ENCODE assay signal across 18 cellular contexts in the genomic region with DNA sequence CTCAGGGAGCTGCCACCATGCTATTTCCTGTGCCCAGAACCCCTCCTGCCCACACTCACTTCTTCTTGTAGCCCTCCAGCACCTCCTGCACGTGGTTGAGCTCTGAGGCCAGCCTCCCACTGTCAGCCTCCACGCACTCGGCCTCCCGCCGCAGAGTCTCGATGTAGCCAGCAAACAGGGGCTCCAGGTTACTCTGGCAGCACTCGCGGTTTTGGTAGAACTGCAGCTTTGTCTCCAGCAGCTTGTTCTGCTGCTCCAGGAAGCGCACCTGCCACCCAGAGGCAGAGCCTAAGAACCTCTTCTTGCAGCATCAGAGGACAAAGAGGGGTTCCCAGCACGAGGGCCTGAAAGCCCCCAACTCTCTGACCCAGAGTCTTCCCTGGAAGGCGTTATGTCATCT. TPM values are rescaled to one million over a fixed set of nuclear protein-coding genes. Genes with fewer than 3 reads are reported as not detected.
DNase-seq lines count a peak whose midpoint lies in the region; ATAC-seq and TF ChIP-seq lines count a peak whose summit lies in the region.
"Had no signal": no experiment of that assay in that cellular context is flagged by ENCODE, and none has a peak within 500 bp of the region (broad histone marks: within the 10 kb centered on the region; RNA-seq: fewer than 3 reads in every experiment).

No MANE protein-coding gene starts in this region.

- H3K27ac Mint-ChIP-seq in activated naive CD4-positive, alpha-beta T cell treated with anti-CD3 and anti-CD28 coated beads, Interleukin-2, amount 10 ng/mL, durations not matched to agents 7 days and 5 days = no peak overlapping the region
- no peak overlapping the region for H3K27ac Mint-ChIP-seq in glutamatergic neuron (ENCODE audit: unreplicated experiment)
- H3K27ac Mint-ChIP-seq: activated T-cell treated with anti-CD3 and anti-CD28 coated beads, Interleukin-2, amount 50 U/mL, for 24 hours had no signal

- TF ChIP-seq CTCF in choroid plexus epithelial cell (conservative IDR thresholded peaks at IDR 0.05; ENCODE audit: low read depth, low read length) (peak; percentile 28), glutamatergic neuron (IDR thresholded peaks at IDR 0.05; ENCODE audit: partially characterized antibody, unreplicated experiment) (no peak)

- no peak overlapping the region for H3K4me3 Mint-ChIP-seq in activated naive CD4-positive, alpha-beta T cell treated with anti-CD3 and anti-CD28 coated beads, Interleukin-2, amount 10 ng/mL, durations not matched to agents 7 days and 5 days
- no peak overlapping the region for H3K4me3 Mint-ChIP-seq in glutamatergic neuron (ENCODE audit: unreplicated experiment)
- H3K4me3 Mint-ChIP-seq: activated T-cell treated with anti-CD3 and anti-CD28 coated beads, Interleukin-2, amount 50 U/mL, for 24 hours; neural crest cell had no signal

- ATAC-seq in SK-N-SH treated with all-trans-retinoic acid at 6 μM for 48 hours (no peak), HG02623 (IDR thresholded peaks at IDR 0.05; ENCODE audit: unreplicated experiment) (no peak)
- ATAC-seq: gastrocnemius medialis, left ventricle myocardium superior had no signal

- H3K4me1 Mint-ChIP-seq in activated naive CD4-positive, alpha-beta T cell treated with anti-CD3 and anti-CD28 coated beads, Interleukin-2, amount 10 ng/mL, durations not matched to agents 7 days and 5 days = no peaks in the 10 kb centered on the region
- no peaks in the 10 kb centered on the region for H3K4me1 Mint-ChIP-seq in glutamatergic neuron (ENCODE audit: low read depth, unreplicated experiment)
- H3K4me1 Mint-ChIP-seq: neural crest cell had no signal

- peaks cover 77% of the 10 kb centered on the region for H3K27me3 Mint-ChIP-seq in activated naive CD4-positive, alpha-beta T cell treated with anti-CD3 and anti-CD28 coated beads, Interleukin-2, amount 10 ng/mL, durations not matched to agents 7 days and 5 days
- peaks cover 9% of the 10 kb centered on the region for H3K27me3 Mint-ChIP-seq in glutamatergic neuron (ENCODE audit: unreplicated experiment)

- DNase-seq in activated naive CD4-positive, alpha-beta T cell treated with anti-CD3 and anti-CD28 coated beads, Interleukin-2, amount 10 ng/mL, durations not matched to agents 7 days and 5 days = peak; percentile 35
- no peak for DNase-seq in activated naive CD4-positive, alpha-beta T cell treated with anti-CD3 and anti-CD28 coated beads, Interleukin-2, amount 50 U/mL, for 16 hours
- DNase-seq in NCI-H2107 (lab: John Stamatoyannopoulos, UW) (peak; percentile 47), choroid plexus epithelial cell (ENCODE audit: low read depth) (peak; percentile 23), renal cortical epithelial cell (ENCODE audit: low read depth) (peak; percentile 18), glutamatergic neuron (no peak)
- DNase-seq: activated CD4-positive, alpha-beta T cell treated with anti-CD3 and anti-CD28 coated beads for 1 hour; activated T-cell treated with anti-CD3 and anti-CD28 coated beads, Interleukin-2, amount 50 U/mL, for 24 hours; effector CD4-positive, alpha-beta T cell; left ventricle myocardium superior; NCI-H774; substantia nigra had no signal

- CTCF ChIA-PET in activated naive CD4-positive, alpha-beta T cell treated with anti-CD3 and anti-CD28 coated beads, Interleukin-2, amount 10 ng/mL, durations not matched to agents 7 days and 5 days (lab: Charles Lee) = interaction anchor here (0.7 to 1.6 kb wide), 12 partner anchors 8 to 164 kb away, joined by 3 to 6 read pairs (median 3); no protein-coding TSS in a partner anchor

- H3K36me3 Mint-ChIP-seq in activated naive CD4-positive, alpha-beta T cell treated with anti-CD3 and anti-CD28 coated beads, Interleukin-2, amount 10 ng/mL, durations not matched to agents 7 days and 5 days = no peaks in the 10 kb centered on the region
- no peaks in the 10 kb centered on the region for H3K36me3 Mint-ChIP-seq in glutamatergic neuron (ENCODE audit: unreplicated experiment)

- no peaks in the 10 kb centered on the region for H3K9me3 Mint-ChIP-seq in activated naive CD4-positive, alpha-beta T cell treated with anti-CD3 and anti-CD28 coated beads, Interleukin-2, amount 10 ng/mL, durations not matched to agents 7 days and 5 days
- no peaks in the 10 kb centered on the region for H3K9me3 Mint-ChIP-seq in glutamatergic neuron (ENCODE audit: unreplicated experiment)
- H3K9me3 Mint-ChIP-seq: activated T-cell treated with anti-CD3 and anti-CD28 coated beads, Interleukin-2, amount 50 U/mL, for 24 hours; neural crest cell had no signal

- H3K4me3 ChIP-seq in choroid plexus epithelial cell (ENCODE audit: low read depth, low read length) = no peak overlapping the region
- H3K4me3 ChIP-seq: BLaER1 treated with 17β-estradiol and CSF1 and Interleukin-3, amounts not matched to agents 10 nM and 100 nM; gastrocnemius medialis had no signal

TF ChIP-seq in SK-N-SH treated with all-trans-retinoic acid at 6 μM for 48 hours, 23 proteins besides CTCF, POLR2A, EP300 and RAD21:
- TF ChIP-seq ISL1 (CRISPR knock-in tag; IDR thresholded peaks at IDR 0.05) (no peak), POU6F1 (CRISPR knock-in tag; IDR thresholded peaks at IDR 0.05; ENCODE audit: borderline replicate concordance, low read depth) (no peak), CSDC2 (CRISPR knock-in tag; IDR thresholded peaks at IDR 0.05) (no peak)
TF ChIP-seq in SK-N-SH treated with all-trans-retinoic acid at 6 μM for 48 hours: peak in this region for 0.

RNA-seq across cellular contexts. Expression of gene KRT83, which starts 2.1 kb away (rescaled TPM):
- total RNA-seq in renal cortical epithelial cell = not detected in 2 replicates
- not detected for total RNA-seq in glutamatergic neuron (ENCODE audit: unreplicated experiment)
- total RNA-seq: aorta, left ventricle myocardium superior, neural crest cell had no signal

RNA-seq across cellular contexts. Expression of gene KRT81, which starts 27.8 kb away (rescaled TPM):
- total RNA-seq in renal cortical epithelial cell = 48.3 TPM in 1 of 2 replicates, not detected in the other
- total RNA-seq in glutamatergic neuron (ENCODE audit: unreplicated experiment) = not detected
- total RNA-seq: gastrocnemius medialis, left ventricle myocardium superior, neural crest cell had no signal

RNA-seq across cellular contexts. Expression of gene KRT86, which starts 44.7 kb away (rescaled TPM):
- total RNA-seq in renal cortical epithelial cell (0.05 and 2.4 TPM in 2 replicates), glutamatergic neuron (ENCODE audit: unreplicated experiment) (not detected)
- total RNA-seq: left ventricle myocardium superior, neural crest cell had no signal

RNA-seq across cellular contexts. Expression of gene KRT85, which starts 48.2 kb away (rescaled TPM):
- total RNA-seq in renal cortical epithelial cell (not detected in 2 replicates), glutamatergic neuron (ENCODE audit: unreplicated experiment) (not detected)
- total RNA-seq: aorta, gastrocnemius medialis, left ventricle myocardium superior, neural crest cell had no signal

Comparison
In these comparisons a context has a peak if more than half of its experiments do, and no peak if none do; other contexts are left out.
1. DNase-seq: peak in activated naive CD4-positive, alpha-beta T cell treated with anti-CD3 and anti-CD28 coated beads, Interleukin-2, amount 10 ng/mL, durations not matched to agents 7 days and 5 days (single experiment), NCI-H2107 (single experiment), choroid plexus epithelial cell (single experiment) and renal cortical epithelial cell (single experiment); none in activated naive CD4-positive, alpha-beta T cell treated with anti-CD3 and anti-CD28 coated beads, Interleukin-2, amount 50 U/mL, for 16 hours (single experiment) and glutamatergic neuron (single experiment).